Comparison of ENCODE assay signal across 9 cellular contexts in the genomic region with DNA sequence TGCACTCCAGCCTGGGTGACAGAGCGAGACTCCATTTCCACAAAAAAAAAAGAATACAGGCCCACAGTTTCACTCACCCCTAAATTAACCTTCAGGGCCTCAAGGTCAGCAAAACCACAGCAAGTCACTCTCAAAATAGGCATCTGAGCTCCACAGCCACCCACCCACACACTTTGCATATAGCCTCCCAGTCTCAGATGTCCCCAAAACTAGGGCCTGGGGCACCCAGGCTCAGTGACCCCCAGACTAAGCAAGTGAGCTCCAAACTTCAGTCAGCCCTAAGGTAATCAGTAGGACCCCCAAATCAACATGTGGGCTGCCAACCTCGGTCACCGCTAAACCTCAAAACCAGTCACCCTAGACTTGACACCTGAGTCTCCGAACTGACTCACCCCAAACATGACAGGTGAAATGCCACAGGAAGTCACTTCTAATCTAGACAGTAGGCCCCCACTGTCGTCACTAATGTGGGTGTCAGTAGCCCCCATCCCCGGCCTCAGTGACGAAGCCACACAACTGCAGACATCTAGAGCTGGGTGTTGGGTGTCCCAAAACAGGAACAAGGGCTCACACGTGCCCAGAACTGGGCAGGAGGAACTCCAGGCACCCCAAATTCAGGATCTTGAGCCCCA. TPM values are rescaled to one million over a fixed set of nuclear protein-coding genes. Genes with fewer than 3 reads are reported as not detected.
DNase-seq lines count a peak whose midpoint lies in the region; ATAC-seq, FAIRE-seq and TF ChIP-seq lines count a peak whose summit lies in the region.
"Had no signal": no experiment of that assay in that cellular context is flagged by ENCODE, and none has a peak within 500 bp of the region (broad histone marks: within the 10 kb centered on the region; RNA-seq: fewer than 3 reads in every experiment).

No MANE protein-coding gene starts in this region.

- H3K79me2 ChIP-seq in mammary epithelial cell (ENCODE audit: insufficient read depth, low read length): no peaks in the 10 kb centered on the region

- H3K9me3 ChIP-seq in mammary epithelial cell (replicated peaks; ENCODE audit: insufficient read depth, low read length) (no peaks in the 10 kb centered on the region), MG63 (no peaks in the 10 kb centered on the region)

- no peak overlapping the region for H3K4me2 ChIP-seq in mammary epithelial cell (ENCODE audit: insufficient read depth, low read depth, low read length)

- peaks cover 13% of the 10 kb centered on the region for H3K27me3 Mint-ChIP-seq in T-helper 1 cell treated with Interleukin-12 subunit alpha and Interleukin-12 subunit beta and Interleukin-4 antibody, amounts not matched to agents 30 μg/mL and 1 μg/mL, for 36 hours (ENCODE audit: low read depth)

- no peak overlapping the region for H3K4me3 ChIP-seq in bronchial epithelial cell (ENCODE audit: low read depth, low read length)
- no peak overlapping the region for H3K4me3 ChIP-seq in mammary epithelial cell (replicated peaks in 1 of 3; ENCODE audit: insufficient read depth in 1 of 3, low read depth in 2 of 3, low read length in 3 of 3)
- no peak overlapping the region for H3K4me3 ChIP-seq in MG63

- no TSS peak for BruUV-seq in mammary epithelial cell (replicated peaks; lab: Mats Ljungman, UMichigan)

- peaks cover 7% of the 10 kb centered on the region for H3K27me3 ChIP-seq in bronchial epithelial cell (ENCODE audit: control insufficient read depth, insufficient read depth, low read length)
- peaks cover 2% of the 10 kb centered on the region for H3K27me3 ChIP-seq in mammary epithelial cell (ENCODE audit: insufficient read depth, low read length)
- peaks cover 2% of the 10 kb centered on the region; the same call in 1 of the 2 replicates for H3K27me3 ChIP-seq in MG63

- FAIRE-seq in bronchial epithelial cell (lab: Jason Lieb, UNC): peak; percentile 92
- FAIRE-seq: colon had no signal

- peaks cover 41% of the 10 kb centered on the region for H3K4me1 Mint-ChIP-seq in T-helper 1 cell treated with Interleukin-12 subunit alpha and Interleukin-12 subunit beta and Interleukin-4 antibody, amounts not matched to agents 30 μg/mL and 1 μg/mL, for 36 hours (ENCODE audit: low read depth)

- TF ChIP-seq CTCF in GM13976 (IDR thresholded peaks at IDR 0.05; ENCODE audit: borderline replicate concordance, control extremely low read depth, extremely low read depth, insufficient read depth, missing control alignments): no peak
- no peak for TF ChIP-seq CTCF in bronchial epithelial cell (IDR thresholded peaks at IDR 0.05; ENCODE audit: insufficient read depth, low read length, severe bottlenecking)
- no peak for TF ChIP-seq CTCF in mammary epithelial cell (conservative IDR thresholded peaks at IDR 0.05 in 1 of 2, IDR thresholded peaks at IDR 0.05 in 1 of 2; ENCODE audit: extremely low read depth in 1 of 2, insufficient read depth in 1 of 2, low read depth in 1 of 2, low read length in 2 of 2)

- H4K20me1 ChIP-seq in mammary epithelial cell (ENCODE audit: insufficient read depth, low read length): no peaks in the 10 kb centered on the region

- no peak overlapping the region for H2AFZ ChIP-seq in mammary epithelial cell (ENCODE audit: low read depth, low read length)

- dilution Hi-C loops in mammary epithelial cell (cut with HindIII; ENCODE audit: low sequenced_read_pairs): no loop called here

- peak overlapping the region; percentile 89 for H3K27ac Mint-ChIP-seq in T-helper 1 cell treated with Interleukin-12 subunit alpha and Interleukin-12 subunit beta and Interleukin-4 antibody, amounts not matched to agents 30 μg/mL and 1 μg/mL, for 36 hours

- H3K36me3 ChIP-seq in bronchial epithelial cell (ENCODE audit: control insufficient read depth, insufficient read depth, low read length) (no peaks in the 10 kb centered on the region), mammary epithelial cell (ENCODE audit: insufficient read depth, low read length) (no peaks in the 10 kb centered on the region), MG63 (no peaks in the 10 kb centered on the region)

- H3K9ac ChIP-seq in mammary epithelial cell (ENCODE audit: insufficient read depth, low read length): no peak overlapping the region

- intact Hi-C loops in mammary epithelial cell (cut with micrococcal nuclease): no loop called here

- DNase-seq in GM13976 (ENCODE audit: low spot score) (peak; percentile 88), bronchial epithelial cell (ENCODE audit: low read depth) (no peak), NCI-H2227 treated with DMSO at 0.1 percent for 48 hours (lab: John Stamatoyannopoulos, UW) (no peak), mammary epithelial cell (no peak), MG63 (no peak)
- DNase-seq in stimulated activated CD8-positive, alpha-beta memory T cell treated with anti-CD3 and anti-CD28 coated beads, Interleukin-7, amount 100 ng/mL, for 4 hours (ENCODE audit: low read depth in 2 of 2): peak; percentile 86 to 91

- H3K9me3 Mint-ChIP-seq in T-helper 1 cell treated with Interleukin-12 subunit alpha and Interleukin-12 subunit beta and Interleukin-4 antibody, amounts not matched to agents 30 μg/mL and 1 μg/mL, for 36 hours: no peaks in the 10 kb centered on the region

- CTCF ChIA-PET in mammary epithelial cell (lab: Charles Lee; ENCODE audit: low non-redundant PET): no interaction called here

- no peaks in the 10 kb centered on the region for H3K36me3 Mint-ChIP-seq in T-helper 1 cell treated with Interleukin-12 subunit alpha and Interleukin-12 subunit beta and Interleukin-4 antibody, amounts not matched to agents 30 μg/mL and 1 μg/mL, for 36 hours (ENCODE audit: low read depth)

- peak; percentile 84 for ATAC-seq in HG02623 (IDR thresholded peaks at IDR 0.05; ENCODE audit: unreplicated experiment)

- H3K4me3 Mint-ChIP-seq in T-helper 1 cell treated with Interleukin-12 subunit alpha and Interleukin-12 subunit beta and Interleukin-4 antibody, amounts not matched to agents 30 μg/mL and 1 μg/mL, for 36 hours: peak overlapping the region; percentile 52

- no peak overlapping the region for H3K27ac ChIP-seq in mammary epithelial cell (ENCODE audit: insufficient read depth, low read depth, low read length)

- in situ Hi-C loops in GM13976 (cut with MboI; ENCODE audit: low sequenced_read_pairs, unreplicated experiment) (loop anchor here (5.0 to 10.0 kb wide), 2 partner anchors 60 to 83 kb away; a partner anchor contains a TSS), mammary epithelial cell (cut with MboI; ENCODE audit: low sequenced_read_pairs in 2 of 2) (no loop called here)

- WGBS in mammary epithelial cell (ENCODE audit: low coverage, missing lambda C conversion rate): 79% methylated on average over 5 of the region's 8 CpGs

- peaks cover 5% of the 10 kb centered on the region for H3K4me1 ChIP-seq in mammary epithelial cell (ENCODE audit: insufficient read depth, low read length)

RNA-seq across cellular contexts. Expression of a gene that starts 13.9 kb away (rescaled TPM):
- 96.6 and 98.4 TPM in 2 replicates for total RNA-seq in bronchial epithelial cell
- 100 to 1,000 TPM in 1 of 2 donors, 10 to 100 TPM in 1; 74.8 to 154 TPM for total RNA-seq in mammary epithelial cell
- polyA plus RNA-seq in mammary epithelial cell: 154 TPM
- polyA minus RNA-seq in mammary epithelial cell: 102 TPM
- total RNA-seq in MG63 (2014; rRNA removed; shearing (Covaris generic); ENCODE audit: low replicate concordance): 220 and 231 TPM in 2 replicates

RNA-seq across cellular contexts. Expression of a gene that starts 17.0 kb away (rescaled TPM):
- total RNA-seq in bronchial epithelial cell (under 0.01 TPM in 2 replicates), mammary epithelial cell (not detected)
- polyA plus RNA-seq in mammary epithelial cell: 0.03 TPM
- polyA minus RNA-seq in mammary epithelial cell: not detected
- total RNA-seq in MG63 (2014; rRNA removed; shearing (Covaris generic); ENCODE audit: low replicate concordance): not detected in 2 replicates

RNA-seq across cellular contexts. Expression of a gene that starts 48.8 kb away (rescaled TPM):
- total RNA-seq in bronchial epithelial cell: 0.13 TPM in 1 of 2 replicates, not detected in the other
- under 1 TPM in 1 of 2 donors, not detected in 1; 0.87 TPM for total RNA-seq in mammary epithelial cell
- polyA plus RNA-seq in mammary epithelial cell: 0.08 TPM
- not detected for polyA minus RNA-seq in mammary epithelial cell
- total RNA-seq in MG63 (2014; rRNA removed; shearing (Covaris generic); ENCODE audit: low replicate concordance): not detected in 2 replicates

Comparison
In these comparisons a context has a peak if more than half of its experiments do, and no peak if none do; other contexts are left out.
1. DNase-seq: peak in GM13976 (single experiment) and stimulated activated CD8-positive, alpha-beta memory T cell treated with anti-CD3 and anti-CD28 coated beads, Interleukin-7, amount 100 ng/mL, for 4 hours (2 of 2); none in bronchial epithelial cell (single experiment), NCI-H2227 treated with DMSO at 0.1 percent for 48 hours (single experiment), mammary epithelial cell (single experiment) and MG63 (single experiment).